10 cellular contexts compared by ENCODE assay signal in the genomic region with DNA sequence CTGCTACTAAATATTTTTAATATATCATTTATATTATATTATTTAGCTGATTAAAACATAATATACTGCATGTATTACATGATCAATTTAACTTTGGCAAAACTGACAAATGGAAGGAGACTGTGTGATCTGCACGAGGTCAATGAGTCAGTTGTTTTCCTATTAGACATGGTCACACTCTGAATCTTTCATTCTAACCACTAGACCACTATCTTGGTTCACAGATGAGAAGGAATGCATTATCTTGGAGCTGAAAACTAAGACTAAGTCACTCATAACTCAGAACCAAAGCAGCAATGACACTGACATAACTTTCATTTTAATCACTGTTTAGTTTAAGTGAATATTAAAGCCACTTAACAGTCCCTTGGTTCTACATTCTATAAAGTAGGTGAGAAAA. TPM values are rescaled to one million over a fixed set of nuclear protein-coding genes. Genes with fewer than 3 reads are reported as not detected.
DNase-seq lines count a peak whose midpoint lies in the region; ATAC-seq, FAIRE-seq and TF ChIP-seq lines count a peak whose summit lies in the region.
"Had no signal": no experiment of that assay in that cellular context is flagged by ENCODE, and none has a peak within 500 bp of the region (broad histone marks: within the 10 kb centered on the region; RNA-seq: fewer than 3 reads in every experiment).

No MANE protein-coding gene starts in this region.

- no TSS peak for BruUV-seq in GM12878 (replicated peaks; lab: Mats Ljungman, UMichigan)

- DNase-seq in activated T-cell treated with anti-CD3 and anti-CD28 coated beads, Interleukin-2, amount 50 U/mL, for 72 hours, result peak in 1 of 2 donors; percentile 7
- DNase-seq in activated T-cell treated with anti-CD3 and anti-CD28 coated beads, Interleukin-2, amount 50 U/mL, for 48 hours, result no peak
- peak; percentile 9 for DNase-seq in GM12878 (ENCODE audit: low read depth, low spot score)
- no peak for DNase-seq in stimulated activated naive CD8-positive, alpha-beta T cell treated with anti-CD3 and anti-CD28 coated beads, Interleukin-15, Interleukin-2, amounts not matched to agents 100 U/mL and 50 U/mL, for 24 hours
- DNase-seq in urothelium cell line (ENCODE audit: low spot score), result no peak
- no peak for DNase-seq in putamen (ENCODE audit: low spot score)
- DNase-seq in left ventricle myocardium inferior, result no peak
- DNase-seq: right cardiac atrium had no signal

- peak; percentile 97 to 98 for ATAC-seq in activated T-cell treated with anti-CD3 and anti-CD28 coated beads, Interleukin-2, amount 50 U/mL, for 72 hours (replicated peaks in 1 of 2)
- ATAC-seq in HG03196 (IDR thresholded peaks at IDR 0.05; ENCODE audit: unreplicated experiment), result peak; percentile 60
- ATAC-seq in GM12878, result peak; percentile 86
- ATAC-seq in stimulated activated naive CD8-positive, alpha-beta T cell treated with anti-CD3 and anti-CD28 coated beads, Interleukin-15, Interleukin-2, amounts not matched to agents 100 U/mL and 50 U/mL, for 24 hours, result peak; percentile 94
- ATAC-seq: right cardiac atrium had no signal

- FAIRE-seq in GM12878 (lab: Jason Lieb, UNC) (peak; percentile 75), urothelium cell line (lab: Jason Lieb, UNC) (no peak)

- no peak for TF ChIP-seq RAD21 in GM12878 (IDR thresholded peaks at IDR 0.05; ENCODE audit: insufficient read depth, low read depth, low read length)

- H3K27ac ChIP-seq in GM12878 (ENCODE audit: control insufficient read depth, insufficient read depth) (no peak overlapping the region), left ventricle myocardium inferior (replicated peaks) (no peak overlapping the region)
- H3K27ac ChIP-seq: HL-60 had no signal

- no peak for TF ChIP-seq EP300 in GM12878 (IDR thresholded peaks at IDR 0.05; ENCODE audit: borderline replicate concordance in 1 of 2, control insufficient read depth in 1 of 2, low read depth in 2 of 2, low read length in 2 of 2)

- WGBS in GM12878 (ENCODE audit: insufficient coverage, insufficient replicate concordance, low lambda C conversion rate, missing lambda C conversion rate), result 0% methylated on average over 1 of the region's 1 CpG

- no peaks in the 10 kb centered on the region for H3K79me2 ChIP-seq in GM12878 (ENCODE audit: control insufficient read depth, insufficient read depth, low read length)

- H3K36me3 ChIP-seq in GM12878 (ENCODE audit: control insufficient read depth in 2 of 2, insufficient read depth in 2 of 2, low read length in 1 of 2), result peaks cover 2 to 15% of the 10 kb centered on the region in 2 experiments; a peak in 3 of 4 replicates
- H3K36me3 ChIP-seq in left ventricle myocardium inferior, result peaks cover 12% of the 10 kb centered on the region

- peak overlapping the region; percentile 28 to 33 for H3K4me3 Mint-ChIP-seq in activated T-cell treated with anti-CD3 and anti-CD28 coated beads, Interleukin-2, amount 50 U/mL, for 72 hours

- H3K36me3 Mint-ChIP-seq in activated T-cell treated with anti-CD3 and anti-CD28 coated beads, Interleukin-2, amount 50 U/mL, for 72 hours (ENCODE audit: insufficient read depth in 2 of 2), result peaks cover 0 to 2% of the 10 kb centered on the region in 2 donors

- no peaks in the 10 kb centered on the region for H4K20me1 ChIP-seq in GM12878 (ENCODE audit: control insufficient read depth, insufficient read depth)

- H3K4me2 ChIP-seq in GM12878 (ENCODE audit: control insufficient read depth, insufficient read depth), result no peak overlapping the region

- H3K27me3 ChIP-seq in GM12878 (replicated peaks in 1 of 2; ENCODE audit: control insufficient read depth in 2 of 2, insufficient read depth in 2 of 2, low read length in 1 of 2), result no peaks in the 10 kb centered on the region
- no peaks in the 10 kb centered on the region for H3K27me3 ChIP-seq in left ventricle myocardium inferior (ENCODE audit: low read depth)

- SMC1A ChIA-PET in GM12878 (lab: Charles Lee; ENCODE audit: uncharacterized antibody, unreplicated experiment), result interaction anchor here (1.0 to 5.6 kb wide), 10 partner anchors 9 to 106 kb away, joined by 3 to 44 read pairs (median 7); a partner anchor contains a TSS

- H3K4me1 Mint-ChIP-seq in activated T-cell treated with anti-CD3 and anti-CD28 coated beads, Interleukin-2, amount 50 U/mL, for 72 hours (ENCODE audit: low read depth), result peaks cover 65% of the 10 kb centered on the region

- no peak for TF ChIP-seq CTCF in GM12878 (IDR thresholded peaks at IDR 0.05 in 2 of 3, conservative IDR thresholded peaks at IDR 0.05 in 1 of 3; ENCODE audit: control insufficient read depth in 2 of 3, extremely low read depth in 1 of 3, insufficient read depth in 1 of 3, low read depth in 3 of 3, low read length in 3 of 3)
- TF ChIP-seq CTCF in left ventricle myocardium inferior (IDR thresholded peaks at IDR 0.05; ENCODE audit: borderline replicate concordance), result no peak

- intact Hi-C loops in GM12878 (cut with micrococcal nuclease; ENCODE audit: unreplicated experiment), result loop anchor here (5.0 kb wide), 1 partner anchor 34 kb away; no protein-coding TSS in a partner anchor
- intact Hi-C loops in left ventricle myocardium inferior (cut with micrococcal nuclease), result no loop called here

- in situ Hi-C loops in GM12878 (cut with MboI), result no loop called here

- no peaks in the 10 kb centered on the region for H3K9me3 Mint-ChIP-seq in activated T-cell treated with anti-CD3 and anti-CD28 coated beads, Interleukin-2, amount 50 U/mL, for 72 hours

- POLR2A ChIA-PET in GM12878 (lab: Charles Lee), result interaction anchor here (0.6 to 1.2 kb wide), 3 partner anchors 12 to 45 kb away, joined by 3 to 5 read pairs (median 5); no protein-coding TSS in a partner anchor

- H3K9me3 ChIP-seq in GM12878 (replicated peaks; ENCODE audit: control insufficient read depth, insufficient read depth, low read length) (no peaks in the 10 kb centered on the region), left ventricle myocardium inferior (replicated peaks) (no peaks in the 10 kb centered on the region)

- RAD21 ChIA-PET in GM12878 (lab: Charles Lee; ENCODE audit: unreplicated experiment), result interaction anchor here (1.2 to 4.2 kb wide), 2 partner anchors 30 to 37 kb away, joined by 3 to 33 read pairs; a partner anchor contains a TSS

- H3K27ac Mint-ChIP-seq in activated T-cell treated with anti-CD3 and anti-CD28 coated beads, Interleukin-2, amount 50 U/mL, for 72 hours, result no peak overlapping the region

- no peak for TF ChIP-seq POLR2A in GM12878 (IDR thresholded peaks at IDR 0.05; ENCODE audit: low read depth, low read length)

- CTCF ChIA-PET in GM12878 (lab: Yijun Ruan, JAX), result interaction anchor here (1.1 to 6.9 kb wide), 9 partner anchors 9 to 54 kb away, joined by 3 to 84 read pairs (median 12); a partner anchor contains a TSS

- H2AFZ ChIP-seq in GM12878 (ENCODE audit: control insufficient read depth, low read depth, low read length), result no peak overlapping the region

- H3K4me1 ChIP-seq in GM12878 (ENCODE audit: control insufficient read depth, insufficient read depth, low read length) (peaks cover 10% of the 10 kb centered on the region), left ventricle myocardium inferior (peaks cover 25% of the 10 kb centered on the region)

- H3K27me3 Mint-ChIP-seq in activated T-cell treated with anti-CD3 and anti-CD28 coated beads, Interleukin-2, amount 50 U/mL, for 72 hours (ENCODE audit: low read depth), result no peaks in the 10 kb centered on the region

- H3K4me3 ChIP-seq in GM12878, result no peak overlapping the region
- H3K4me3 ChIP-seq in left ventricle myocardium inferior, result no peak overlapping the region

- no peak overlapping the region for H3K9ac ChIP-seq in GM12878 (ENCODE audit: control insufficient read depth, insufficient read depth, low read length)

RNA-seq across cellular contexts. Expression of a gene that starts 37.4 kb away (rescaled TPM):
- total RNA-seq in activated T-cell treated with anti-CD3 and anti-CD28 coated beads, Interleukin-2, amount 50 U/mL, for 72 hours, result 10 to 100 TPM; 32.3 to 44.3 TPM
- 233 and 257 TPM in 2 replicates for total RNA-seq in GM12878 (2013; cell fraction: nucleolus; rRNA removed)
- total RNA-seq in GM12878 (2014; rRNA removed), result 32.0 and 33.6 TPM in 2 replicates
- 36.8 and 38.9 TPM in 2 replicates for total RNA-seq in GM12878 (2014; rRNA removed; fragmentation: Illumina TruSeq; extraction: Trizol)
- total RNA-seq in GM12878 (2021), result 31.3 and 36.0 TPM in 2 replicates
- polyA plus RNA-seq in GM12878 (2011; ENCODE audit: low read depth), result 15.3 TPM
- polyA plus RNA-seq in GM12878 (2011; rRNA removed), result 37.4 and 52.1 TPM in 2 replicates
- 20.2 and 21.0 TPM in 2 replicates for polyA plus RNA-seq in GM12878 (2011; cell fraction: cytosol; rRNA removed)
- polyA plus RNA-seq in GM12878 (2011; cell fraction: nucleus; rRNA removed), result 19.2 and 25.4 TPM in 2 replicates
- 18.9 and 21.7 TPM in 2 replicates for polyA plus RNA-seq in GM12878 (2012)
- polyA plus RNA-seq in GM12878 (2014; fragmentation: Illumina TruSeq; extraction: Trizol), result 36.8 and 43.9 TPM in 2 replicates
- 10 to 100 TPM in 1 of 2 experiments, 1 to 10 TPM in 1; 9.8 to 10.5 TPM for polyA plus RNA-seq in GM12878 (2014; fragmentation: Nextera tagmentation; extraction: Ambion mirVana)
- 21.5 and 24.9 TPM in 2 replicates for polyA plus RNA-seq in GM12878 (2014; rRNA removed)
- 10 to 100 TPM; 34.5 to 38.0 TPM for polyA plus RNA-seq in GM12878 (2016; fragmentation: Nextera tagmentation; extraction: Ambion mirVana)
- 60.5 and 80.5 TPM in 2 replicates for polyA minus RNA-seq in GM12878 (2011; rRNA and poly(A)+ RNA removed)
- polyA minus RNA-seq in GM12878 (2011; cell fraction: cytosol; rRNA and poly(A)+ RNA removed), result 14.0 and 15.3 TPM in 2 replicates
- polyA minus RNA-seq in GM12878 (2011; cell fraction: nucleus; rRNA and poly(A)+ RNA removed), result 24.1 and 46.2 TPM in 2 replicates
- 55.2 TPM for total RNA-seq in left ventricle myocardium inferior

RNA-seq across cellular contexts. Expression of a gene that starts 54.1 kb away (rescaled TPM):
- under 1 TPM; 0.30 to 0.91 TPM for total RNA-seq in activated T-cell treated with anti-CD3 and anti-CD28 coated beads, Interleukin-2, amount 50 U/mL, for 72 hours
- 0.24 and 0.33 TPM in 2 replicates for total RNA-seq in GM12878 (2013; cell fraction: nucleolus; rRNA removed)
- 0.17 and 0.54 TPM in 2 replicates for total RNA-seq in GM12878 (2014; rRNA removed)
- 0.32 and 0.45 TPM in 2 replicates for total RNA-seq in GM12878 (2014; rRNA removed; fragmentation: Illumina TruSeq; extraction: Trizol)
- total RNA-seq in GM12878 (2021), result 0.05 and 0.28 TPM in 2 replicates
- 0.34 TPM for polyA plus RNA-seq in GM12878 (2011; ENCODE audit: low read depth)
- polyA plus RNA-seq in GM12878 (2011; rRNA removed), result 0.12 and 0.42 TPM in 2 replicates
- 0.03 TPM in 1 of 2 replicates, not detected in the other for polyA plus RNA-seq in GM12878 (2011; cell fraction: cytosol; rRNA removed)
- polyA plus RNA-seq in GM12878 (2011; cell fraction: nucleus; rRNA removed), result 0.42 and 0.46 TPM in 2 replicates
- polyA plus RNA-seq in GM12878 (2012), result 0.53 and 0.54 TPM in 2 replicates
- polyA plus RNA-seq in GM12878 (2014; fragmentation: Illumina TruSeq; extraction: Trizol), result 0.15 TPM in 1 of 2 replicates, not detected in the other
- under 1 TPM; 0.55 to 0.58 TPM for polyA plus RNA-seq in GM12878 (2014; fragmentation: Nextera tagmentation; extraction: Ambion mirVana)
- polyA plus RNA-seq in GM12878 (2014; rRNA removed), result 0.13 and 0.24 TPM in 2 replicates
- under 1 TPM; 0.08 to 0.25 TPM for polyA plus RNA-seq in GM12878 (2016; fragmentation: Nextera tagmentation; extraction: Ambion mirVana)
- 0.31 and 0.37 TPM in 2 replicates for polyA minus RNA-seq in GM12878 (2011; rRNA and poly(A)+ RNA removed)
- not detected in 2 replicates for polyA minus RNA-seq in GM12878 (2011; cell fraction: cytosol; rRNA and poly(A)+ RNA removed)
- 0.29 and 0.60 TPM in 2 replicates for polyA minus RNA-seq in GM12878 (2011; cell fraction: nucleus; rRNA and poly(A)+ RNA removed)
- total RNA-seq in left ventricle myocardium inferior, result not detected
